28 cellular contexts compared by ENCODE assay signal in genomic region chrX:45150821-45151220, GRCh38.
"Had no signal": no experiment of that assay in that cellular context is flagged by ENCODE, and none has a peak within 500 bp of the region (broad histone marks: within the 10 kb centered on the region; RNA-seq: fewer than 3 reads in every experiment).

No MANE protein-coding gene starts in this region.

- H3K4me1 ChIP-seq: stomach, suprapubic skin, testis, thyroid gland, tibial artery, transverse colon, upper lobe of left lung, upper lobe of right lung, uterus, vagina had no signal

- H3K9me3 Mint-ChIP-seq: stimulated activated effector memory CD8-positive, alpha-beta T cell treated with anti-CD3 and anti-CD28 coated beads, Interleukin-12 subunit alpha, Interleukin-12 subunit beta, amount 100 ng/mL, for 72 hours; stimulated activated memory B cell treated with anti-CD40 and anti-IgM and Interleukin-4, amounts not matched to agents 10 μg/mL and 1 μg/mL and 100 μg/mL, for 72 hours; stimulated activated naive B cell treated with anti-CD40 and anti-IgM and Interleukin-4, amounts not matched to agents 10 μg/mL and 1 μg/mL and 100 μg/mL, for 72 hours; stimulated activated naive CD8-positive, alpha-beta T cell treated with anti-CD3 and anti-CD28 coated beads, Interleukin-15, amount 100 ng/mL, for 72 hours; stimulated activated naive CD8-positive, alpha-beta T cell treated with anti-CD3 and anti-CD28 coated beads, Interleukin-15, Interleukin-2, amounts not matched to agents 100 ng/mL and 50 ng/mL, for 24 hours had no signal

- H3K27ac ChIP-seq: stomach, suprapubic skin, testis, thoracic aorta, thyroid gland, tibial artery, tibial nerve, transverse colon, upper lobe of left lung, upper lobe of right lung, uterus, vagina had no signal

- H3K27me3 Mint-ChIP-seq: stimulated activated memory B cell treated with anti-CD40 and anti-IgM and Interleukin-4, amounts not matched to agents 10 μg/mL and 1 μg/mL and 100 μg/mL, for 72 hours; stimulated activated naive B cell treated with anti-CD40 and anti-IgM and Interleukin-4, amounts not matched to agents 10 μg/mL and 1 μg/mL and 100 μg/mL, for 72 hours; stimulated activated naive CD8-positive, alpha-beta T cell treated with anti-CD3 and anti-CD28 coated beads, Interleukin-15, amount 100 ng/mL, for 72 hours; stimulated activated naive CD8-positive, alpha-beta T cell treated with anti-CD3 and anti-CD28 coated beads, Interleukin-15, Interleukin-2, amounts not matched to agents 100 ng/mL and 50 ng/mL, for 24 hours; type B pancreatic cell had no signal

- H3K4me1 Mint-ChIP-seq: stimulated activated effector memory CD8-positive, alpha-beta T cell treated with anti-CD3 and anti-CD28 coated beads, Interleukin-12 subunit alpha, Interleukin-12 subunit beta, amount 100 ng/mL, for 72 hours; stimulated activated memory B cell treated with anti-CD40 and anti-IgM and Interleukin-4, amounts not matched to agents 10 μg/mL and 1 μg/mL and 100 μg/mL, for 72 hours; stimulated activated naive B cell treated with anti-CD40 and anti-IgM and Interleukin-4, amounts not matched to agents 10 μg/mL and 1 μg/mL and 100 μg/mL, for 72 hours; stimulated activated naive CD8-positive, alpha-beta T cell treated with anti-CD3 and anti-CD28 coated beads, Interleukin-15, amount 100 ng/mL, for 72 hours had no signal

- ATAC-seq: stimulated activated effector memory CD8-positive, alpha-beta T cell treated with anti-CD3 and anti-CD28 coated beads, Interleukin-12 subunit alpha, Interleukin-12 subunit beta, amount 100 ng/mL, for 72 hours; stimulated activated memory B cell treated with anti-CD40 and anti-IgM and Interleukin-4, amounts not matched to agents 10 μg/mL and 1 μg/mL and 100 μg/mL, for 72 hours; stimulated activated naive B cell treated with anti-CD40 and anti-IgM and Interleukin-4, amounts not matched to agents 10 μg/mL and 1 μg/mL and 100 μg/mL, for 72 hours; stimulated activated naive CD8-positive, alpha-beta T cell treated with anti-CD3 and anti-CD28 coated beads, Interleukin-15, amount 100 ng/mL, for 72 hours; stimulated activated naive CD8-positive, alpha-beta T cell treated with anti-CD3 and anti-CD28 coated beads, Interleukin-15, Interleukin-2, amounts not matched to agents 100 U/mL and 50 U/mL, for 24 hours; upper lobe of right lung had no signal

- H3K36me3 ChIP-seq: stomach, suprapubic skin, thoracic aorta, thyroid gland, tibial artery, tibial nerve, transverse colon, upper lobe of right lung, uterus, vagina had no signal

- H3K4me3 ChIP-seq: stomach, suprapubic skin, testis, thoracic aorta, thyroid gland, tibial artery, tibial nerve, transverse colon, upper lobe of left lung, upper lobe of right lung, uterus, vagina had no signal

- H3K9me3 ChIP-seq: stomach, suprapubic skin, testis, thoracic aorta, thyroid gland, tibial artery, tibial nerve, transverse colon, upper lobe of left lung, upper lobe of right lung, uterus, vagina had no signal

- H3K27me3 ChIP-seq: stomach, suprapubic skin, testis, thyroid gland, tibial artery, tibial nerve, transverse colon, upper lobe of left lung, upper lobe of right lung, uterus, vagina had no signal

- H3K4me3 Mint-ChIP-seq: stimulated activated effector memory CD8-positive, alpha-beta T cell treated with anti-CD3 and anti-CD28 coated beads, Interleukin-12 subunit alpha, Interleukin-12 subunit beta, amount 100 ng/mL, for 72 hours; stimulated activated memory B cell treated with anti-CD40 and anti-IgM and Interleukin-4, amounts not matched to agents 10 μg/mL and 1 μg/mL and 100 μg/mL, for 72 hours; stimulated activated naive B cell treated with anti-CD40 and anti-IgM and Interleukin-4, amounts not matched to agents 10 μg/mL and 1 μg/mL and 100 μg/mL, for 72 hours; stimulated activated naive CD8-positive, alpha-beta T cell treated with anti-CD3 and anti-CD28 coated beads, Interleukin-15, amount 100 ng/mL, for 72 hours; stimulated activated naive CD8-positive, alpha-beta T cell treated with anti-CD3 and anti-CD28 coated beads, Interleukin-15, Interleukin-2, amounts not matched to agents 100 ng/mL and 50 ng/mL, for 24 hours; type B pancreatic cell had no signal

- H3K36me3 Mint-ChIP-seq: stimulated activated effector memory CD8-positive, alpha-beta T cell treated with anti-CD3 and anti-CD28 coated beads, Interleukin-12 subunit alpha, Interleukin-12 subunit beta, amount 100 ng/mL, for 72 hours; stimulated activated memory B cell treated with anti-CD40 and anti-IgM and Interleukin-4, amounts not matched to agents 10 μg/mL and 1 μg/mL and 100 μg/mL, for 72 hours; stimulated activated naive B cell treated with anti-CD40 and anti-IgM and Interleukin-4, amounts not matched to agents 10 μg/mL and 1 μg/mL and 100 μg/mL, for 72 hours; type B pancreatic cell had no signal

- H3K27ac Mint-ChIP-seq: stimulated activated effector memory CD8-positive, alpha-beta T cell treated with anti-CD3 and anti-CD28 coated beads, Interleukin-12 subunit alpha, Interleukin-12 subunit beta, amount 100 ng/mL, for 72 hours; stimulated activated memory B cell treated with anti-CD40 and anti-IgM and Interleukin-4, amounts not matched to agents 10 μg/mL and 1 μg/mL and 100 μg/mL, for 72 hours; stimulated activated naive B cell treated with anti-CD40 and anti-IgM and Interleukin-4, amounts not matched to agents 10 μg/mL and 1 μg/mL and 100 μg/mL, for 72 hours; stimulated activated naive CD8-positive, alpha-beta T cell treated with anti-CD3 and anti-CD28 coated beads, Interleukin-15, amount 100 ng/mL, for 72 hours; stimulated activated naive CD8-positive, alpha-beta T cell treated with anti-CD3 and anti-CD28 coated beads, Interleukin-15, Interleukin-2, amounts not matched to agents 100 ng/mL and 50 ng/mL, for 24 hours; type B pancreatic cell had no signal

- DNase-seq: stimulated activated CD4-positive, alpha-beta T cell treated with anti-CD3 and anti-CD28 coated beads, Interleukin-2, amount 100 ng/mL, for 48 hours; stimulated activated CD4-positive, alpha-beta T cell treated with anti-CD3 and anti-CD28 coated beads, Interleukin-4, amount 100 ng/mL, for 1 hour; stimulated activated CD4-positive, alpha-beta T cell treated with anti-CD3 and anti-CD28 coated beads, Interleukin-4, amount 100 ng/mL, for 24 hours; stimulated activated CD4-positive, alpha-beta T cell treated with anti-CD3 and anti-CD28 coated beads, Interleukin-4, amount 100 ng/mL, for 4 hours; stimulated activated CD8-positive, alpha-beta memory T cell treated with anti-CD3 and anti-CD28 coated beads, Interleukin-4, amount 100 ng/mL, for 48 hours; stimulated activated naive B cell treated with anti-CD40 and anti-IgM and Interleukin-4, amounts not matched to agents 10 μg/mL and 1 μg/mL and 100 μg/mL, for 72 hours; stimulated activated naive CD4-positive, alpha-beta T cell; stimulated activated naive CD4-positive, alpha-beta T cell treated with Interleukin-2 at 50 U/mL for 16 hours; stimulated activated naive CD8-positive, alpha-beta T cell treated with anti-CD3 and anti-CD28 coated beads, Interleukin-15, amount 100 ng/mL, for 72 hours; stimulated activated naive CD8-positive, alpha-beta T cell treated with anti-CD3 and anti-CD28 coated beads, Interleukin-15, Interleukin-2, amounts not matched to agents 100 U/mL and 50 U/mL, for 24 hours; stomach; substantia nigra; testis; thyroid gland; tibial artery; transverse colon; trophoblast cell; upper lobe of left lung; upper lobe of right lung; uterus had no signal
